ENCODE assay signal across 8 cellular contexts in genomic region chr14:99524804-99525698, GRCh38. TPM values are rescaled to one million over a fixed set of nuclear protein-coding genes. Genes with fewer than 3 reads are reported as not detected.
DNase-seq lines count a peak whose midpoint lies in the region; ATAC-seq and TF ChIP-seq lines count a peak whose summit lies in the region.

No MANE protein-coding gene starts in this region.

- no peak overlapping the region for H3K9ac ChIP-seq in colonic mucosa (ENCODE audit: low read depth in 2 of 2, low read length in 2 of 2)

- H3K27me3 ChIP-seq in colonic mucosa, result no peaks in the 10 kb centered on the region

- H3K27me3 Mint-ChIP-seq in naive thymus-derived CD8-positive, alpha-beta T cell, result no peaks in the 10 kb centered on the region

- H3K4me1 ChIP-seq in colonic mucosa, result peaks cover 26% of the 10 kb centered on the region

- H3K27ac Mint-ChIP-seq in naive thymus-derived CD8-positive, alpha-beta T cell, result peak overlapping the region; percentile 63 to 97 (median 94)

- DNase-seq in EL, result peak; percentile 73
- DNase-seq in NCI-H1694 (lab: John Stamatoyannopoulos, UW), result peak; percentile 14
- DNase-seq in colonic mucosa, result peak; percentile 54
- DNase-seq in naive thymus-derived CD8-positive, alpha-beta T cell, result peak in 3 of 10 donors; percentile 11 to 42 (median 41)
- DNase-seq in COLO668 (lab: John Stamatoyannopoulos, UW; ENCODE audit: unreplicated experiment), result no peak
- no peak for DNase-seq in NCI-H1092 treated with DMSO at 0.1 percent for 48 hours (lab: John Stamatoyannopoulos, UW)

- peaks cover 6 to 21% (median 13%) of the 10 kb centered on the region in 4 donors for H3K4me1 Mint-ChIP-seq in naive thymus-derived CD8-positive, alpha-beta T cell

- no peak overlapping the region for H3K27ac ChIP-seq in colonic mucosa

- intact Hi-C loops in colonic mucosa (cut with DNase I), result no loop called here

- H3K36me3 Mint-ChIP-seq in naive thymus-derived CD8-positive, alpha-beta T cell, result no peaks in the 10 kb centered on the region

- H3K36me3 ChIP-seq in colonic mucosa, result no peaks in the 10 kb centered on the region

- POLR2A ChIA-PET in naive thymus-derived CD8-positive, alpha-beta T cell (lab: Charles Lee), result interaction anchor here (0.6 to 2.1 kb wide), 2 partner anchors 80 to 103 kb away, joined by 3 to 17 read pairs; partner anchors contain the start of gene CCDC85C

- no peaks in the 10 kb centered on the region for H3K9me3 Mint-ChIP-seq in naive thymus-derived CD8-positive, alpha-beta T cell

- no peak for TF ChIP-seq CTCF in colonic mucosa (IDR thresholded peaks at IDR 0.05)

- peak; percentile 64 to 78 for ATAC-seq in naive thymus-derived CD8-positive, alpha-beta T cell
- no peak for ATAC-seq in HG02588 (IDR thresholded peaks at IDR 0.05; ENCODE audit: unreplicated experiment)
- no peak for ATAC-seq in GM21447 (IDR thresholded peaks at IDR 0.05; ENCODE audit: unreplicated experiment)

- H3K9me3 ChIP-seq in colonic mucosa, result no peaks in the 10 kb centered on the region

- H3K4me3 Mint-ChIP-seq in naive thymus-derived CD8-positive, alpha-beta T cell, result peak overlapping the region; percentile 33 to 79 (median 70)

- no peak overlapping the region for H3K4me3 ChIP-seq in colonic mucosa

RNA-seq across cellular contexts. Expression of gene CCNK, which starts 43.8 kb away (rescaled TPM):
- total RNA-seq in colonic mucosa, result 10 to 100 TPM; 65.8 to 67.7 TPM
- total RNA-seq in naive thymus-derived CD8-positive, alpha-beta T cell, result 10 to 100 TPM; 82.8 to 92.5 TPM
- polyA plus RNA-seq in naive thymus-derived CD8-positive, alpha-beta T cell, result 10 to 100 TPM; 13.4 to 19.8 (median 14.0) TPM

RNA-seq across cellular contexts. Expression of gene SETD3, which starts 44.4 kb away (rescaled TPM):
- total RNA-seq in colonic mucosa, result 10 to 100 TPM; 60.0 to 69.4 TPM
- 10 to 100 TPM; 51.7 to 56.8 TPM for total RNA-seq in naive thymus-derived CD8-positive, alpha-beta T cell
- polyA plus RNA-seq in naive thymus-derived CD8-positive, alpha-beta T cell, result 10 to 100 TPM; 32.2 to 35.6 (median 32.4) TPM

Comparison
In these comparisons a context has a peak if more than half of its experiments do, and no peak if none do; other contexts are left out.
1. DNase-seq: peak in EL (single experiment), NCI-H1694 (single experiment) and colonic mucosa (single experiment); none in COLO668 (single experiment) and NCI-H1092 treated with DMSO at 0.1 percent for 48 hours (single experiment).
2. ATAC-seq: peak in naive thymus-derived CD8-positive, alpha-beta T cell (2 of 2); none in HG02588 (single experiment) and GM21447 (single experiment).